In genomic region chr10:106771132-106771531, GRCh38 we compare ENCODE assay signal across 19 cellular contexts.
DNase-seq lines count a peak whose midpoint lies in the region; ATAC-seq and TF ChIP-seq lines count a peak whose summit lies in the region.
"Had no signal": no experiment of that assay in that cellular context is flagged by ENCODE, and none has a peak within 500 bp of the region (broad histone marks: within the 10 kb centered on the region; RNA-seq: fewer than 3 reads in every experiment).

No MANE protein-coding gene starts in this region.

- no peak for ATAC-seq in HG02623 (IDR thresholded peaks at IDR 0.05; ENCODE audit: unreplicated experiment)
- no peak for ATAC-seq in GM21529 (IDR thresholded peaks at IDR 0.05; ENCODE audit: unreplicated experiment)
- ATAC-seq: GM12878, GM23338, HCT116 had no signal

- H3K4me3 ChIP-seq in LNCaP clone FGC (ENCODE audit: low read depth, low read length) (no peak overlapping the region), neural cell (ENCODE audit: low read length) (no peak overlapping the region)
- H3K4me3 ChIP-seq: BLaER1, GM12878, GM23338 had no signal

- TF ChIP-seq RAD21 in neural cell (conservative IDR thresholded peaks at IDR 0.05), result no peak

- H3K79me2 ChIP-seq in neural cell (replicated peaks; ENCODE audit: insufficient read depth, low read length), result no peaks in the 10 kb centered on the region

- H4K20me1 ChIP-seq in neural cell (ENCODE audit: insufficient read depth), result no peaks in the 10 kb centered on the region
- H4K20me1 ChIP-seq: BLaER1 had no signal

- no peak overlapping the region for H2AFZ ChIP-seq in neural cell (ENCODE audit: low read depth, low read length)
- H2AFZ ChIP-seq: GM23338 had no signal

- no peaks in the 10 kb centered on the region for H3K27me3 ChIP-seq in neural cell (ENCODE audit: insufficient read depth, low read depth, low read length)
- H3K27me3 ChIP-seq: BLaER1 had no signal

- H3K9ac ChIP-seq in neural cell (ENCODE audit: low read length), result no peak overlapping the region
- H3K9ac ChIP-seq: BLaER1 had no signal

- H3K9me2 ChIP-seq in neural cell (ENCODE audit: insufficient read depth, low read length), result no peaks in the 10 kb centered on the region

- no peaks in the 10 kb centered on the region for H3K36me3 ChIP-seq in neural cell (ENCODE audit: insufficient read depth, low read length)
- H3K36me3 ChIP-seq: BLaER1 had no signal

- H3K9me3 ChIP-seq in neural cell (ENCODE audit: low read length), result no peaks in the 10 kb centered on the region
- H3K9me3 ChIP-seq: BLaER1 had no signal

- no peak for TF ChIP-seq EP300 in neural cell (conservative IDR thresholded peaks at IDR 0.05; ENCODE audit: poor library complexity, severe bottlenecking)

- H3F3A ChIP-seq in neural cell (ENCODE audit: insufficient read depth, low read length, poor library complexity, severe bottlenecking), result peaks cover 16% of the 10 kb centered on the region

- peak overlapping the region; percentile 84 for H3K27ac ChIP-seq in neural cell (ENCODE audit: low read length)
- H3K27ac ChIP-seq: 22Rv1, BLaER1, C4-2B had no signal

- peak; percentile 1 for DNase-seq in LNCaP clone FGC (ENCODE audit: low read depth)
- peak; percentile 13 for DNase-seq in OCI-M1 (lab: John Stamatoyannopoulos, UW)
- no peak for DNase-seq in amniotic stem cell (lab: John Stamatoyannopoulos, UW)
- DNase-seq: CD4-positive, CD25-positive, alpha-beta regulatory T cell; CD8-positive, alpha-beta memory T cell; DMS 273 treated with DMSO at 0.1 percent for 48 hours; DMS79; EL; GDM1; H9 had no signal

- H3K4me2 ChIP-seq in neural cell (ENCODE audit: low read length), result no peak overlapping the region
- H3K4me2 ChIP-seq: BLaER1, GM23338 had no signal

- no peak for TF ChIP-seq CTCF in LNCaP clone FGC (IDR thresholded peaks at IDR 0.05; ENCODE audit: control insufficient read depth, extremely low read depth, insufficient read depth)
- no peak for TF ChIP-seq CTCF in neural cell (IDR thresholded peaks at IDR 0.05; ENCODE audit: poor library complexity, severe bottlenecking)

TF ChIP-seq in neural cell, 6 proteins besides CTCF, POLR2A, EP300 and RAD21:
- TF ChIP-seq EZH2 (IDR thresholded peaks at IDR 0.05; ENCODE audit: borderline replicate concordance, insufficient read depth, low read length, poor library complexity, severe bottlenecking) (no peak), POLR2AphosphoS5 (IDR thresholded peaks at IDR 0.05) (no peak), TAF1 (IDR thresholded peaks at IDR 0.05; ENCODE audit: low read depth) (no peak), SMC3 (conservative IDR thresholded peaks at IDR 0.05; ENCODE audit: poor library complexity) (no peak), MXI1 (conservative IDR thresholded peaks at IDR 0.05; ENCODE audit: poor library complexity, severe bottlenecking) (no peak), REST (IDR thresholded peaks at IDR 0.05; ENCODE audit: borderline replicate concordance) (no peak)
TF ChIP-seq in neural cell: peak in this region for 0.
